ENCODE assay signal across 8 cellular contexts in the genomic region with DNA sequence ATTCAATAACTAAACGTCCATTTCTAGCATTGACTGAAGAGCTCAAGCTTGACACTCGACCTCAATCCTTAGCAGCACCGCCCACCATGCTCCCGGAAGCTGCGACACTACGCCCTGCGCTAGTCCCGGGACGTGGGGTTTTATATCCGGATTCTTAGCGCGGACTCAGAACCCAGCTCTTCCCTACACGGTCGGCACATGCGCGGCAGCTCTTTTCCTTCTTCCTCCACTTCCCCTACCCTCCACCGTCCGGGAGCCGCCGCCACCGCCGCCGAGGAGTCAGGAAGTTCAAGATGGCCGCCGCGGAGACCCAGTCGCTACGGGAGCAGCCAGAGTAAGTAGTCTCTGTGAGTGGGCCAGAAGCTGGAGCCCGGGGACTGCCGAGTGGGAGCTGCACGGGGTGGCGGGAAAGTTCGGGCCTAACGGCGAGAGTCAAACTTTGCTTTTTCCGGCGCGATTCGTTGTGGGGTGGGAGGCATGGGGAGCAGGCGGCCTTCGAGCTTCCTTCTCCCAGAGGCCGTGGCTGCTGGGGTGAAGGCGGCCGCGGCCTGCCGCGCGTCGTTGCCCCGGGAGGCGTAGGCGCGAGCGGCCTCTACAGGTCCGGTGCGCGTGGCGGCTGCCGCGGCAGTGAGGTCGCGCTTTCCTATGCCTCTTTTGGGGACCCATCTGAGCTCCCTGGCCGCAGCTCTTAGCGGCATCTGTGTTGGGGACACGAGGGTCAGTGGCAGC. TPM values are rescaled to one million over a fixed set of nuclear protein-coding genes. Genes with fewer than 3 reads are reported as not detected.
DNase-seq lines count a peak whose midpoint lies in the region; TF ChIP-seq lines count a peak whose summit lies in the region.

No MANE protein-coding gene starts in this region.

- no peak overlapping the region for H4K91ac ChIP-seq in H9 (ENCODE audit: insufficient read length, low read depth, low read length)

- TF ChIP-seq CTCF in H9 (conservative IDR thresholded peaks at IDR 0.05), result peak; percentile 44
- peak; percentile 35 for TF ChIP-seq CTCF in fibroblast of villous mesenchyme (IDR thresholded peaks at IDR 0.05; ENCODE audit: insufficient read depth, low read depth, low read length)
- TF ChIP-seq CTCF in nephron progenitor cell (IDR thresholded peaks at IDR 0.05), result no peak

- H3K27ac ChIP-seq in H9 (ENCODE audit: insufficient read length, low read depth, low read length), result peak overlapping the region; percentile 78

- H3K4me3 ChIP-seq in fibroblast of villous mesenchyme (ENCODE audit: low read depth, low read length), result peak overlapping the region; percentile 95

- H3K4me1 ChIP-seq in H9 (ENCODE audit: insufficient read depth, low read length), result no peaks in the 10 kb centered on the region

- peak; percentile 98 for DNase-seq in G401 (ENCODE audit: low spot score)
- peak; percentile 96 for DNase-seq in H9
- DNase-seq in M059J (ENCODE audit: low read depth), result peak; percentile 99
- DNase-seq in SHP77 treated with DMSO at 0.1 percent for 48 hours (lab: John Stamatoyannopoulos, UW), result peak; percentile 92
- DNase-seq in activated gamma-delta T cell treated with Interleukin-2 at 50 U/mL for 16 hours, result peak; percentile 77
- DNase-seq in fibroblast of villous mesenchyme (ENCODE audit: low read depth), result peak; percentile 98
- peak; percentile 91 for DNase-seq in nephron progenitor cell

- peaks cover under 1% of the 10 kb centered on the region for H3K79me1 ChIP-seq in H9 (ENCODE audit: insufficient read depth, low read depth, low read length, poor library complexity, severe bottlenecking)

- H2BK12ac ChIP-seq in H9 (ENCODE audit: insufficient read length, low read depth, low read length), result no peak overlapping the region

- H4K5ac ChIP-seq in H9 (ENCODE audit: insufficient read length, low read depth, low read length), result peak overlapping the region; percentile 25

- no peak overlapping the region for H3K56ac ChIP-seq in H9 (ENCODE audit: insufficient read length, low read depth, low read length)

- H3T11ph ChIP-seq in H9 (ENCODE audit: low read length), result no peak overlapping the region

- no peak overlapping the region for H2BK5ac ChIP-seq in H9 (ENCODE audit: insufficient read length, low read length)

- no CpG with 5 or more reads among the region's 65 CpGs for WGBS in H9 (ENCODE audit: extremely low coverage, insufficient read length, low lambda C conversion rate)

- peaks cover 39% of the 10 kb centered on the region for H3K79me2 ChIP-seq in H9 (ENCODE audit: insufficient read depth, low read length)

- no peak overlapping the region; the same call in 1 of the 2 replicates for H3K4ac ChIP-seq in H9 (ENCODE audit: low read depth, low read length)

- H3K9me3 Mint-ChIP-seq in H9 (no peaks in the 10 kb centered on the region), nephron progenitor cell (peaks cover 5% of the 10 kb centered on the region)
- no peaks in the 10 kb centered on the region for H3K9me3 Mint-ChIP-seq in stimulated activated naive CD8-positive, alpha-beta T cell treated with anti-CD3 and anti-CD28 coated beads, Interleukin-15, Interleukin-2, amounts not matched to agents 100 ng/mL and 50 ng/mL, for 24 hours

- no peak overlapping the region for H3K23ac ChIP-seq in H9 (ENCODE audit: insufficient read length, low read depth, low read length)

- no peak overlapping the region for H4K8ac ChIP-seq in H9 (replicated peaks; ENCODE audit: insufficient read length, low read depth, low read length)

- H2AK5ac ChIP-seq in H9 (ENCODE audit: insufficient read length, low read length), result no peak overlapping the region

- peaks cover 3% of the 10 kb centered on the region for H3K23me2 ChIP-seq in H9 (ENCODE audit: insufficient read length, low read depth, low read length, poor library complexity, severe bottlenecking)

- H3K27me3 Mint-ChIP-seq in H9 (ENCODE audit: low read depth) (no peaks in the 10 kb centered on the region), nephron progenitor cell (ENCODE audit: low read depth, poor library complexity) (no peaks in the 10 kb centered on the region)
- no peaks in the 10 kb centered on the region for H3K27me3 Mint-ChIP-seq in stimulated activated naive CD8-positive, alpha-beta T cell treated with anti-CD3 and anti-CD28 coated beads, Interleukin-15, Interleukin-2, amounts not matched to agents 100 ng/mL and 50 ng/mL, for 24 hours

- no peak overlapping the region for H2BK15ac ChIP-seq in H9 (ENCODE audit: low read depth, low read length)

- peaks cover 3 to 9% (median 6%) of the 10 kb centered on the region in 3 experiments; a peak in 6 of 7 replicates for H3K36me3 Mint-ChIP-seq in H9 (ENCODE audit: insufficient read depth in 1 of 3, low read depth in 3 of 3)
- peaks cover 20% of the 10 kb centered on the region for H3K36me3 Mint-ChIP-seq in nephron progenitor cell (ENCODE audit: low read depth)
- peaks cover 36% of the 10 kb centered on the region for H3K36me3 Mint-ChIP-seq in stimulated activated naive CD8-positive, alpha-beta T cell treated with anti-CD3 and anti-CD28 coated beads, Interleukin-15, Interleukin-2, amounts not matched to agents 100 ng/mL and 50 ng/mL, for 24 hours (ENCODE audit: low read depth)

- H3K18ac ChIP-seq in H9 (ENCODE audit: insufficient read length, low read depth, low read length), result peak overlapping the region; percentile 97

- H3K9ac ChIP-seq in H9 (ENCODE audit: extremely low read depth, insufficient read length, low read length), result peak overlapping the region; percentile 84

- H3K9me3 ChIP-seq in H9 (ENCODE audit: control insufficient read depth, low read depth, low read length), result no peaks in the 10 kb centered on the region

- in situ Hi-C loops in G401 (cut with HindIII; ENCODE audit: low sequenced_read_pairs), result no loop called here

- peak overlapping the region; percentile 100 for H3K27ac Mint-ChIP-seq in H9
- H3K27ac Mint-ChIP-seq in nephron progenitor cell, result peak overlapping the region; percentile 100
- H3K27ac Mint-ChIP-seq in stimulated activated naive CD8-positive, alpha-beta T cell treated with anti-CD3 and anti-CD28 coated beads, Interleukin-15, Interleukin-2, amounts not matched to agents 100 ng/mL and 50 ng/mL, for 24 hours, result peak overlapping the region; percentile 97

- no peaks in the 10 kb centered on the region for H3K27me3 ChIP-seq in H9 (ENCODE audit: insufficient read depth, low read length)

- no peak overlapping the region for H2BK120ac ChIP-seq in H9 (ENCODE audit: low read depth, low read length, poor library complexity, severe bottlenecking)

- peak overlapping the region; percentile 98 for H3K14ac ChIP-seq in H9 (ENCODE audit: insufficient read depth, low read length)

- H2AFZ ChIP-seq in H9 (ENCODE audit: low read length), result no peak overlapping the region

- H3K4me2 ChIP-seq in H9 (ENCODE audit: insufficient read depth, insufficient read length, low read length), result peak overlapping the region; percentile 94

- H3K4me1 Mint-ChIP-seq in H9 (peaks cover 40 to 47% of the 10 kb centered on the region in 2 experiments), nephron progenitor cell (peaks cover 51% of the 10 kb centered on the region)
- peaks cover 75% of the 10 kb centered on the region for H3K4me1 Mint-ChIP-seq in stimulated activated naive CD8-positive, alpha-beta T cell treated with anti-CD3 and anti-CD28 coated beads, Interleukin-15, Interleukin-2, amounts not matched to agents 100 ng/mL and 50 ng/mL, for 24 hours (ENCODE audit: low read depth)

- H3K4me3 Mint-ChIP-seq in H9, result peak overlapping the region; percentile 98 to 99
- H3K4me3 Mint-ChIP-seq in nephron progenitor cell, result peak overlapping the region; percentile 100
- H3K4me3 Mint-ChIP-seq in stimulated activated naive CD8-positive, alpha-beta T cell treated with anti-CD3 and anti-CD28 coated beads, Interleukin-15, Interleukin-2, amounts not matched to agents 100 ng/mL and 50 ng/mL, for 24 hours, result peak overlapping the region; percentile 95

- H4K20me1 ChIP-seq in H9 (ENCODE audit: control insufficient read depth, insufficient read depth, insufficient read length), result no peaks in the 10 kb centered on the region

- no peak overlapping the region for H2BK20ac ChIP-seq in H9 (ENCODE audit: low read depth, low read length, poor library complexity, severe bottlenecking)

RNA-seq across cellular contexts. Expression of gene FAM217A, which starts 57.6 kb away (rescaled TPM):
- total RNA-seq in G401 (2014; rRNA removed; shearing (Covaris generic)), result not detected in 2 replicates
- total RNA-seq in H9 (2021) (not detected in 2 replicates), fibroblast of villous mesenchyme (not detected in 2 replicates)
- not detected in 2 replicates for total RNA-seq in M059J (2014; rRNA removed; shearing (Covaris generic))

Comparison
In these comparisons a context has a peak if more than half of its experiments do, and no peak if none do; other contexts are left out.
1. Peak in every context shown above with its lines: DNase-seq, H3K4me3 ChIP-seq and H3K27ac ChIP-seq.